1 cellular context compared by ENCODE assay signal in the genomic region with DNA sequence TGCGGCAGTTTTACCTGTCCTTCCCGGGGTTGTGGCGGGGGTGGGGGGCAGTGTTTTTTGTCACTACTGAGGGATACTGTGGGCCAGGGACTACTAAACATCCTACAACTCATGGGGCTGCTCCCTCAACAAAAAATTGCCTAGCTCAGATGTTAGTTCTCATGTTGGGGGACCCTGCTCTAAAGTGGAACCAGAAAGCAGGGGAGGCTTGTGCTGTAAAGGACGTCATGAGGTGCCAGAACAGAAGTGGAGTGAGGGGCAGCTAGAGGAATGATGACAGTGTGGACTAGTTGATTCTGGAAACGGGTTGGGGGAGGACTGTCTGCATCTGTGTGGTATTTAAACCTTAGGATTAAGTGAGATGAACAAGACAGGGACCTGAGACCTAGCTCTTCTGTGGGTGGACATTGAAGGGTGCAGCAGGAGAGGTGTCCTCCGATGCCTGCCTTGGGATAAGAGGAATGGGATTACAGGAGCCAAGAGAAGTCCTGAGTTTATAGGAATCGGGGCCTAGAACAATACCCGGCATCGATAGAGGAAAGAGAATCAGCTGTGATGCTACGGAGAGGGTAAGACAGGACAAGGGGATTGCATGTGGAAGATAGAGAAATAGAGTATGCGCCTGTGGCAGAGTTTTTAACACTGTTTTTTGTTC.
TF ChIP-seq lines count a peak whose summit lies in the region.

No MANE protein-coding gene starts in this region.

TF ChIP-seq in HepG2, 621 proteins besides CTCF, POLR2A, EP300 and RAD21 (continued from another document):
- TF ChIP-seq ZNF709 (CRISPR knock-in tag; IDR thresholded peaks at IDR 0.05), result 0 out of 2 replicates have a peak, but pooled peaks have one; percentile 44
- TF ChIP-seq EEA1 (CRISPR knock-in tag; IDR thresholded peaks at IDR 0.05; ENCODE audit: borderline replicate concordance), result 0 out of 2 replicates have a peak, but pooled peaks have one; percentile 35
- TF ChIP-seq NONO (IDR thresholded peaks at IDR 0.05), result no peak
- 0 out of 2 replicates have a peak, but pooled peaks have one; percentile 42 for TF ChIP-seq NONO (CRISPR knock-in tag; conservative IDR thresholded peaks at IDR 0.05)
- 0 out of 2 replicates have a peak, but pooled peaks have one; percentile 69 for TF ChIP-seq ZBTB44 (CRISPR knock-in tag; IDR thresholded peaks at IDR 0.05)
- TF ChIP-seq ZFYVE20 (CRISPR knock-in tag; IDR thresholded peaks at IDR 0.05; ENCODE audit: borderline replicate concordance, low read depth), result no peak
- TF ChIP-seq ZBTB38 (CRISPR knock-in tag; IDR thresholded peaks at IDR 0.05), result peak; percentile 47; the same call in 1 of the 2 replicates
- TF ChIP-seq ZNF501 (CRISPR knock-in tag; IDR thresholded peaks at IDR 0.05), result peak; percentile 31; the same call in 1 of the 2 replicates
- TF ChIP-seq, protein P1, sequence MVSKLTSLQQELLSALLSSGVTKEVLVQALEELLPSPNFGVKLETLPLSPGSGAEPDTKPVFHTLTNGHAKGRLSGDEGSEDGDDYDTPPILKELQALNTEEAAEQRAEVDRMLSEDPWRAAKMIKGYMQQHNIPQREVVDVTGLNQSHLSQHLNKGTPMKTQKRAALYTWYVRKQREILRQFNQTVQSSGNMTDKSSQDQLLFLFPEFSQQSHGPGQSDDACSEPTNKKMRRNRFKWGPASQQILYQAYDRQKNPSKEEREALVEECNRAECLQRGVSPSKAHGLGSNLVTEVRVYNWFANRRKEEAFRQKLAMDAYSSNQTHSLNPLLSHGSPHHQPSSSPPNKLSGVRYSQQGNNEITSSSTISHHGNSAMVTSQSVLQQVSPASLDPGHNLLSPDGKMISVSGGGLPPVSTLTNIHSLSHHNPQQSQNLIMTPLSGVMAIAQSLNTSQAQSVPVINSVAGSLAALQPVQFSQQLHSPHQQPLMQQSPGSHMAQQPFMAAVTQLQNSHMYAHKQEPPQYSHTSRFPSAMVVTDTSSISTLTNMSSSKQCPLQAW (CRISPR knock-in tag; IDR thresholded peaks at IDR 0.05), result 0 out of 2 replicates have a peak, but pooled peaks have one; percentile 6
- TF ChIP-seq RBFOX2 (IDR thresholded peaks at IDR 0.05; ENCODE audit: low read depth, low read length), result 0 out of 2 replicates have a peak, but pooled peaks have one; percentile 66
- TF ChIP-seq SIN3A (IDR thresholded peaks at IDR 0.05; ENCODE audit: borderline replicate concordance, low read depth, low read length), result peak; percentile 12; the same call in 1 of the 2 replicates
- TF ChIP-seq ZNF850 (CRISPR knock-in tag; conservative IDR thresholded peaks at IDR 0.05), result no peak
- 0 out of 2 replicates have a peak, but pooled peaks have one; percentile 1 for TF ChIP-seq ZNF687 (CRISPR knock-in tag; IDR thresholded peaks at IDR 0.05)
- TF ChIP-seq ISX (CRISPR knock-in tag; conservative IDR thresholded peaks at IDR 0.05), result no peak
- 0 out of 2 replicates have a peak, but pooled peaks have one; percentile 5 for TF ChIP-seq ZBTB33 (CRISPR knock-in tag; IDR thresholded peaks at IDR 0.05)
- no peak for TF ChIP-seq ZFP36 (IDR thresholded peaks at IDR 0.05; ENCODE audit: borderline replicate concordance, low read depth, low read length, partially characterized antibody)
- 0 out of 2 replicates have a peak, but pooled peaks have one; percentile 25 for TF ChIP-seq ZSCAN5A (CRISPR knock-in tag; IDR thresholded peaks at IDR 0.05; ENCODE audit: borderline replicate concordance)
